1 cellular context compared by ENCODE assay signal in genomic region chr18:46071615-46071893, GRCh38.
TF ChIP-seq lines count a peak whose summit lies in the region.

No MANE protein-coding gene starts in this region.

TF ChIP-seq in GM12878, 131 proteins besides CTCF, POLR2A, EP300 and RAD21 (continued from another document):
- TF ChIP-seq USF2 (IDR thresholded peaks at IDR 0.05; ENCODE audit: borderline replicate concordance, low read depth, low read length) = no peak
- TF ChIP-seq HDAC6 (IDR thresholded peaks at IDR 0.05; ENCODE audit: unreplicated experiment) = no peak
- TF ChIP-seq TCF3 (IDR thresholded peaks at IDR 0.05; ENCODE audit: borderline replicate concordance, insufficient read depth, low read depth, low read length) = no peak
- no peak for TF ChIP-seq ASH2L (IDR thresholded peaks at IDR 0.05; ENCODE audit: borderline replicate concordance, low read depth)
- TF ChIP-seq SREBF1 (IDR thresholded peaks at IDR 0.05; ENCODE audit: low read length) = no peak
- no peak for TF ChIP-seq MTA2 (IDR thresholded peaks at IDR 0.05; ENCODE audit: low read depth)
- no peak for TF ChIP-seq CBFB (IDR thresholded peaks at IDR 0.05; ENCODE audit: low read depth)
- no peak for TF ChIP-seq PKNOX1 (IDR thresholded peaks at IDR 0.05)
- TF ChIP-seq RB1 (IDR thresholded peaks at IDR 0.05; ENCODE audit: borderline replicate concordance) = no peak
- no peak for TF ChIP-seq SIN3A (IDR thresholded peaks at IDR 0.05; ENCODE audit: low read depth, low read length)
